ENCODE assay signal across 8 cellular contexts in genomic region chr2:237581751-237582746, GRCh38. TPM values are rescaled to one million over a fixed set of nuclear protein-coding genes. Genes with fewer than 3 reads are reported as not detected.
DNase-seq lines count a peak whose midpoint lies in the region; ATAC-seq and TF ChIP-seq lines count a peak whose summit lies in the region.

No MANE protein-coding gene starts in this region.

- intact Hi-C loops in transverse colon (cut with DNase I; ENCODE audit: low total_unique reads) = loop anchor here (2.0 kb wide), 1 partner anchor 163 kb away; no protein-coding TSS in a partner anchor

- peaks cover 2% of the 10 kb centered on the region for H3K27me3 Mint-ChIP-seq in neural crest cell (ENCODE audit: low read depth)

- peaks cover 6 to 10% (median 8%) of the 10 kb centered on the region in 4 donors for H3K4me1 ChIP-seq in transverse colon

- H3K4me3 ChIP-seq in fibroblast of pulmonary artery (replicated peaks; ENCODE audit: low read depth, low read length) (no peak overlapping the region), transverse colon (no peak overlapping the region)

- H3K27me3 ChIP-seq in transverse colon = no peaks in the 10 kb centered on the region

- peaks cover 25% of the 10 kb centered on the region for H3K4me1 Mint-ChIP-seq in neural crest cell

- H3K36me3 Mint-ChIP-seq in neural crest cell (ENCODE audit: low read depth) = no peaks in the 10 kb centered on the region

- in situ Hi-C loops in transverse colon (cut with MboI; ENCODE audit: low pct_ligation_motif_present in 1 of 4, low pct_unique_long_range_greater_than_20kb in 1 of 4, low sequenced_read_pairs in 3 of 4) = loop anchor here in 3 of 4 donors (10.0 to 25.0 kb wide), 3 partner anchors 155 to 173 kb away; no protein-coding TSS in a partner anchor

- TF ChIP-seq CTCF in fibroblast of pulmonary artery (IDR thresholded peaks at IDR 0.05; ENCODE audit: low read length, missing control alignments) = peak; percentile 54
- TF ChIP-seq CTCF in neural crest cell (conservative IDR thresholded peaks at IDR 0.05) = peak; percentile 62
- peak in 3 of 5 experiments; percentile 8 to 26 (median 12) for TF ChIP-seq CTCF in transverse colon (IDR thresholded peaks at IDR 0.05)

- H3K36me3 ChIP-seq in transverse colon = no peaks in the 10 kb centered on the region

- TF ChIP-seq POLR2A in transverse colon (IDR thresholded peaks at IDR 0.05) = no peak

- H3K27ac Mint-ChIP-seq in neural crest cell (ENCODE audit: unreplicated experiment) = peak overlapping the region; percentile 12

- H3K9me3 ChIP-seq in transverse colon = no peaks in the 10 kb centered on the region

- no peak for TF ChIP-seq EP300 in transverse colon (IDR thresholded peaks at IDR 0.05; ENCODE audit: low read depth)

- H3K9me3 Mint-ChIP-seq in neural crest cell = peaks cover 2% of the 10 kb centered on the region

- H3K27ac ChIP-seq in transverse colon = peak overlapping the region in 3 of 4 donors; percentile 5 to 72 (median 48)

- DNase-seq in NCI-H1105 treated with DMSO at 0.1 percent for 48 hours (lab: John Stamatoyannopoulos, UW) (peak; percentile 2), NCI-H1105 (lab: John Stamatoyannopoulos, UW) (no peak), NCI-H2107 treated with DMSO at 0.1 percent for 48 hours (lab: John Stamatoyannopoulos, UW; ENCODE audit: unreplicated experiment) (peak; percentile 60), fibroblast of pulmonary artery (ENCODE audit: low read depth) (peak; percentile 90), neural crest cell (ENCODE audit: low read depth, low spot score) (peak; percentile 29), transverse colon (peak; percentile 19)
- DNase-seq in activated CD8-positive, alpha-beta memory T cell treated with anti-CD3 and anti-CD28 coated beads, Interleukin-2, amount 50 U/mL, for 1 hour (ENCODE audit: extremely low read depth) = peak; percentile 29

- no peak for ATAC-seq in GM21825 (IDR thresholded peaks at IDR 0.05; ENCODE audit: unreplicated experiment)

- no peak overlapping the region for H3K4me3 Mint-ChIP-seq in neural crest cell

- WGBS in transverse colon (ENCODE audit: low coverage in 1 of 2), 2 donors = 44 to 49% methylated on average over 1 to 20 of the region's 25 CpGs

RNA-seq across cellular contexts. Expression of gene RAB17, which starts 8.5 kb away (rescaled TPM):
- not detected in 2 replicates for total RNA-seq in neural crest cell
- total RNA-seq in transverse colon = 100 to 1,000 TPM in 1 of 4 donors, 10 to 100 TPM in 3; 25.1 to 104 (median 65.6) TPM

RNA-seq across cellular contexts. Expression of gene PRLH, which starts 15.7 kb away (rescaled TPM):
- total RNA-seq in neural crest cell (not detected in 2 replicates), transverse colon (not detected)

RNA-seq across cellular contexts. Expression of gene LRRFIP1, which starts 45.3 kb away (rescaled TPM):
- total RNA-seq in neural crest cell (37.1 and 38.5 TPM in 2 replicates), transverse colon (100 to 1,000 TPM in 3 of 4 donors, 10 to 100 TPM in 1; 98.5 to 147 (median 122) TPM)

Comparison
In these comparisons a context has a peak if more than half of its experiments do, and no peak if none do; other contexts are left out.
1. CTCF ChIP-seq: peak in every context shown above with its lines; median percentile 62 in neural crest cell; 54 in fibroblast of pulmonary artery; 12 in transverse colon.
2. RNA of gene RAB17, which starts 8.5 kb away (total RNA-seq): 25.1 to 104 TPM in transverse colon; not detected in neural crest cell; every median in the first group is over 10 times any median in the second.